20 cellular contexts compared by ENCODE assay signal in genomic region chr9:130861372-130862180, GRCh38. TPM values are rescaled to one million over a fixed set of nuclear protein-coding genes. Genes with fewer than 3 reads are reported as not detected.
A peak's percentile ranks its signal among the peaks of the same experiment; 100 is the strongest.
DNase-seq lines count a peak whose midpoint lies in the region; ATAC-seq, FAIRE-seq and TF ChIP-seq lines count a peak whose summit lies in the region.
"Had no signal": no experiment of that assay in that cellular context is flagged by ENCODE, and none has a peak within 500 bp of the region (broad histone marks: within the 10 kb centered on the region; RNA-seq: fewer than 3 reads in every experiment).

No MANE protein-coding gene starts in this region.

- no peak overlapping the region for H3K23ac ChIP-seq in H9 (ENCODE audit: insufficient read length, low read depth, low read length)

- TF ChIP-seq CTCF in H9 (conservative IDR thresholded peaks at IDR 0.05) (no peak), astrocyte (IDR thresholded peaks at IDR 0.05; ENCODE audit: insufficient read depth, low read depth, low read length) (no peak), thoracic aorta (IDR thresholded peaks at IDR 0.05) (no peak)

- DNase-seq in H9 (no peak), astrocyte (ENCODE audit: low read depth) (no peak), thoracic aorta (ENCODE audit: low spot score) (no peak), Karpas-422 (no peak)
- DNase-seq in activated CD4-positive, alpha-beta T cell treated with anti-CD3 and anti-CD28 coated beads, Interleukin-2, amount 10 ng/mL, durations not matched to agents 7 days and 5 days: no peak
- DNase-seq: activated CD8-positive, alpha-beta memory T cell treated with anti-CD3 and anti-CD28 coated beads, Interleukin-2, amount 50 U/mL, for 4 hours; activated naive CD4-positive, alpha-beta T cell treated with anti-CD3 and anti-CD28 coated beads for 36 hours; effector memory CD4-positive, alpha-beta T cell; foreskin melanocyte; NCI-H1048; NCI-H2171; NCI-H748 treated with DMSO at 0.1 percent for 48 hours had no signal

- H3K18ac ChIP-seq in H9 (ENCODE audit: insufficient read length, low read depth, low read length): no peak overlapping the region

- peaks cover 26% of the 10 kb centered on the region for H3K36me3 ChIP-seq in astrocyte (ENCODE audit: insufficient read depth, low read length)
- peaks cover 24 to 38% of the 10 kb centered on the region in 2 donors for H3K36me3 ChIP-seq in muscle layer of duodenum (ENCODE audit: control insufficient read depth in 1 of 2, insufficient read depth in 2 of 2, low read length in 2 of 2)
- peaks cover 21% of the 10 kb centered on the region for H3K36me3 ChIP-seq in thoracic aorta
- no peaks in the 10 kb centered on the region for H3K36me3 ChIP-seq in Karpas-422 (ENCODE audit: insufficient read depth, low read length)
- H3K36me3 ChIP-seq: breast epithelium had no signal

- no peaks in the 10 kb centered on the region for H3K9me2 ChIP-seq in Karpas-422 (replicated peaks; ENCODE audit: insufficient read depth, low read length)

- ATAC-seq in thoracic aorta (ENCODE audit: insufficient number of reproducible peaks, low FRiP score, low read depth) (no peak), GM18858 (IDR thresholded peaks at IDR 0.05; ENCODE audit: unreplicated experiment) (no peak)
- ATAC-seq: activated CD4-positive, CD25-positive, alpha-beta regulatory T cell treated with anti-CD3 and anti-CD28 coated beads, Interleukin-2, amount 50 U/mL, for 24 hours had no signal

- H2BK12ac ChIP-seq in H9 (ENCODE audit: insufficient read length, low read depth, low read length): no peak overlapping the region

- H3K27me3 ChIP-seq in H9 (ENCODE audit: insufficient read depth, low read length): no peaks in the 10 kb centered on the region
- H3K27me3 ChIP-seq in astrocyte (ENCODE audit: insufficient read depth, low read length): no peaks in the 10 kb centered on the region
- H3K27me3 ChIP-seq in muscle layer of duodenum (ENCODE audit: low read depth, low read length): no peaks in the 10 kb centered on the region
- no peaks in the 10 kb centered on the region for H3K27me3 ChIP-seq in thoracic aorta (replicated peaks; ENCODE audit: insufficient read depth)
- H3K27me3 ChIP-seq in Karpas-422 (ENCODE audit: low read length): no peaks in the 10 kb centered on the region
- H3K27me3 ChIP-seq: breast epithelium had no signal

- H3K9me3 ChIP-seq in H9 (ENCODE audit: control insufficient read depth, low read depth, low read length) (no peaks in the 10 kb centered on the region), astrocyte (ENCODE audit: insufficient read depth, low read depth, low read length) (no peaks in the 10 kb centered on the region), muscle layer of duodenum (ENCODE audit: control insufficient read depth in 1 of 2, low read length in 2 of 2) (no peaks in the 10 kb centered on the region), thoracic aorta (no peaks in the 10 kb centered on the region), Karpas-422 (ENCODE audit: low read length) (no peaks in the 10 kb centered on the region)
- H3K9me3 ChIP-seq: breast epithelium had no signal

- no peak overlapping the region for H2BK5ac ChIP-seq in H9 (ENCODE audit: insufficient read length, low read length)

- H3K4me3 ChIP-seq in astrocyte (ENCODE audit: insufficient read depth, low read depth, low read length): no peak overlapping the region
- H3K4me3 ChIP-seq in muscle layer of duodenum (ENCODE audit: low read depth in 1 of 2, low read length in 2 of 2): no peak overlapping the region
- no peak overlapping the region for H3K4me3 ChIP-seq in thoracic aorta
- no peak overlapping the region for H3K4me3 ChIP-seq in Karpas-422 (ENCODE audit: low read length)
- H3K4me3 ChIP-seq: skin epidermis had no signal

- H3K27me3 Mint-ChIP-seq in H9 (ENCODE audit: low read depth) (no peaks in the 10 kb centered on the region), astrocyte (ENCODE audit: low read depth, unreplicated experiment) (no peaks in the 10 kb centered on the region)
- H3K27me3 Mint-ChIP-seq in activated CD4-positive, alpha-beta T cell treated with anti-CD3 and anti-CD28 coated beads, Interleukin-2, amount 10 ng/mL, durations not matched to agents 7 days and 5 days: no peaks in the 10 kb centered on the region
- H3K27me3 Mint-ChIP-seq: memory B cell had no signal

- H3K4me1 ChIP-seq in H9 (ENCODE audit: insufficient read depth, low read length) (0 out of 2 replicates have a peak, but pooled peaks cover 2% of the 10 kb centered on the region), astrocyte (ENCODE audit: insufficient read depth, low read length) (peaks cover 60% of the 10 kb centered on the region), muscle layer of duodenum (ENCODE audit: control insufficient read depth in 1 of 2, insufficient read depth in 2 of 2, low read length in 2 of 2) (peaks cover 14 to 78% of the 10 kb centered on the region in 2 donors), thoracic aorta (ENCODE audit: control insufficient read depth in 1 of 2, low read depth in 2 of 2) (peaks cover 11 to 49% of the 10 kb centered on the region in 2 donors), Karpas-422 (ENCODE audit: low read length) (no peaks in the 10 kb centered on the region)

- no peak overlapping the region for H2BK20ac ChIP-seq in H9 (ENCODE audit: low read depth, low read length, poor library complexity, severe bottlenecking)

- no peaks in the 10 kb centered on the region for H4K20me1 ChIP-seq in H9 (ENCODE audit: control insufficient read depth, insufficient read depth, insufficient read length)
- peaks cover 38% of the 10 kb centered on the region for H4K20me1 ChIP-seq in astrocyte (ENCODE audit: insufficient read depth, low read length)
- H4K20me1 ChIP-seq in Karpas-422 (ENCODE audit: insufficient read depth, low read depth, low read length): peaks cover 6% of the 10 kb centered on the region; the same call in 1 of the 2 replicates

- H3K9ac ChIP-seq in H9 (ENCODE audit: extremely low read depth, insufficient read length, low read length) (no peak overlapping the region), astrocyte (ENCODE audit: low read length) (peak overlapping the region; percentile 86), Karpas-422 (ENCODE audit: low read length) (no peak overlapping the region)

- no CpG with 5 or more reads among the region's 8 CpGs for WGBS in H9 (ENCODE audit: extremely low coverage, insufficient read length, low lambda C conversion rate)

- H3K27ac ChIP-seq in H9 (ENCODE audit: insufficient read length, low read depth, low read length) (no peak overlapping the region), astrocyte (ENCODE audit: low read depth, low read length) (peak overlapping the region; percentile 98), muscle layer of duodenum (ENCODE audit: low read length) (peak overlapping the region; percentile 90), thoracic aorta (peak overlapping the region; percentile 53 to 82), Karpas-422 (ENCODE audit: low read length) (no peak overlapping the region)
- H3K27ac ChIP-seq: C4-2B had no signal

- H3K4me2 ChIP-seq in H9 (ENCODE audit: insufficient read depth, insufficient read length, low read length) (no peak overlapping the region), astrocyte (ENCODE audit: low read length) (peak overlapping the region; percentile 63), Karpas-422 (ENCODE audit: low read depth, low read length, poor library complexity, severe bottlenecking) (no peak overlapping the region)

- H3K79me1 ChIP-seq in H9 (ENCODE audit: insufficient read depth, low read depth, low read length, poor library complexity, severe bottlenecking): no peaks in the 10 kb centered on the region

- CTCF ChIA-PET in activated CD4-positive, alpha-beta T cell treated with anti-CD3 and anti-CD28 coated beads, Interleukin-2, amount 10 ng/mL, durations not matched to agents 7 days and 5 days (lab: Charles Lee): interaction anchor here (1.0 to 1.2 kb wide), 3 partner anchors 36 to 414 kb away, joined by 3 to 4 read pairs (median 3); no protein-coding TSS in a partner anchor

- H3K4me1 Mint-ChIP-seq in H9 (peaks cover 10 to 23% of the 10 kb centered on the region in 2 experiments; a peak in 3 of 4 replicates), astrocyte (ENCODE audit: low read depth, unreplicated experiment) (peaks cover 68% of the 10 kb centered on the region)
- peaks cover 2% of the 10 kb centered on the region for H3K4me1 Mint-ChIP-seq in activated CD4-positive, alpha-beta T cell treated with anti-CD3 and anti-CD28 coated beads, Interleukin-2, amount 10 ng/mL, durations not matched to agents 7 days and 5 days

- H2BK120ac ChIP-seq in H9 (ENCODE audit: low read depth, low read length, poor library complexity, severe bottlenecking): no peak overlapping the region

- no peak overlapping the region for H4K5ac ChIP-seq in H9 (ENCODE audit: insufficient read length, low read depth, low read length)

- H2AK5ac ChIP-seq in H9 (ENCODE audit: insufficient read length, low read length): no peak overlapping the region

- no peak for FAIRE-seq in astrocyte (lab: Jason Lieb, UNC)

- H3K79me2 ChIP-seq in H9 (ENCODE audit: insufficient read depth, low read length) (peaks cover 2% of the 10 kb centered on the region), astrocyte (ENCODE audit: insufficient read depth, low read length) (peaks cover 82% of the 10 kb centered on the region), Karpas-422 (ENCODE audit: low read length) (0 out of 2 replicates have a peak, but pooled peaks cover 9% of the 10 kb centered on the region)

- POLR2A ChIA-PET in activated CD4-positive, alpha-beta T cell treated with anti-CD3 and anti-CD28 coated beads, Interleukin-2, amount 10 ng/mL, durations not matched to agents 7 days and 5 days (lab: Charles Lee): no interaction called here

- H3K14ac ChIP-seq in H9 (ENCODE audit: insufficient read depth, low read length): no peak overlapping the region

- no peak overlapping the region for H3K4ac ChIP-seq in H9 (ENCODE audit: low read depth, low read length)

- no peak overlapping the region for H3K56ac ChIP-seq in H9 (ENCODE audit: insufficient read length, low read depth, low read length)

- H3K9me3 Mint-ChIP-seq in H9 (no peaks in the 10 kb centered on the region), astrocyte (ENCODE audit: unreplicated experiment) (no peaks in the 10 kb centered on the region)
- H3K9me3 Mint-ChIP-seq in activated CD4-positive, alpha-beta T cell treated with anti-CD3 and anti-CD28 coated beads, Interleukin-2, amount 10 ng/mL, durations not matched to agents 7 days and 5 days: no peaks in the 10 kb centered on the region
- H3K9me3 Mint-ChIP-seq: activated naive CD4-positive, alpha-beta T cell treated with anti-CD3 and anti-CD28 coated beads for 36 hours; memory B cell had no signal

- no peaks in the 10 kb centered on the region for H3K23me2 ChIP-seq in H9 (ENCODE audit: insufficient read length, low read depth, low read length, poor library complexity, severe bottlenecking)

- H2BK15ac ChIP-seq in H9 (ENCODE audit: low read depth, low read length): no peak overlapping the region

- H3K4me3 Mint-ChIP-seq in H9 (no peak overlapping the region), astrocyte (ENCODE audit: unreplicated experiment) (peak overlapping the region; percentile 35)
- no peak overlapping the region for H3K4me3 Mint-ChIP-seq in activated CD4-positive, alpha-beta T cell treated with anti-CD3 and anti-CD28 coated beads, Interleukin-2, amount 10 ng/mL, durations not matched to agents 7 days and 5 days
- H3K4me3 Mint-ChIP-seq: activated naive CD4-positive, alpha-beta T cell treated with anti-CD3 and anti-CD28 coated beads for 36 hours; memory B cell had no signal

- H4K91ac ChIP-seq in H9 (ENCODE audit: insufficient read length, low read depth, low read length): no peak overlapping the region

- H3K36me3 Mint-ChIP-seq in H9 (ENCODE audit: insufficient read depth in 1 of 3, low read depth in 3 of 3) (peaks cover 10 to 43% (median 37%) of the 10 kb centered on the region in 3 experiments; a peak in 6 of 7 replicates), astrocyte (ENCODE audit: low read depth, unreplicated experiment) (peaks cover 6% of the 10 kb centered on the region)
- H3K36me3 Mint-ChIP-seq in activated CD4-positive, alpha-beta T cell treated with anti-CD3 and anti-CD28 coated beads, Interleukin-2, amount 10 ng/mL, durations not matched to agents 7 days and 5 days (ENCODE audit: low read depth): peaks cover 1% of the 10 kb centered on the region

- no peak overlapping the region for H4K8ac ChIP-seq in H9 (replicated peaks; ENCODE audit: insufficient read length, low read depth, low read length)

- H3T11ph ChIP-seq in H9 (ENCODE audit: low read length): no peak overlapping the region

- H3K27ac Mint-ChIP-seq in H9 (peak overlapping the region in 2 of 3 experiments; percentile 72 to 88; a peak in 4 of 7 replicates), astrocyte (ENCODE audit: unreplicated experiment) (peak overlapping the region; percentile 91)
- H3K27ac Mint-ChIP-seq in activated CD4-positive, alpha-beta T cell treated with anti-CD3 and anti-CD28 coated beads, Interleukin-2, amount 10 ng/mL, durations not matched to agents 7 days and 5 days: no peak overlapping the region
- H3K27ac Mint-ChIP-seq: activated naive CD4-positive, alpha-beta T cell treated with anti-CD3 and anti-CD28 coated beads for 36 hours; memory B cell had no signal

- H2AFZ ChIP-seq in H9 (ENCODE audit: low read length) (no peak overlapping the region), astrocyte (ENCODE audit: low read depth, low read length) (no peak overlapping the region), Karpas-422 (ENCODE audit: low read length) (no peak overlapping the region)

RNA-seq across cellular contexts. Expression of gene ABL1, which starts 26.5 kb away (rescaled TPM):
- total RNA-seq in H9 (2021) (79.4 and 83.6 TPM in 2 replicates), astrocyte (113 and 117 TPM in 2 replicates), thoracic aorta (100 to 1,000 TPM in 1 of 2 donors, 10 to 100 TPM in 1; 62.8 to 123 TPM)
- total RNA-seq in Karpas-422 (2014; rRNA removed; shearing (Covaris generic); ENCODE audit: low replicate concordance): 9.9 and 21.5 TPM in 2 replicates
- 10 to 100 TPM; 33.5 to 37.3 TPM for total RNA-seq in activated CD4-positive, alpha-beta T cell treated with anti-CD3 and anti-CD28 coated beads, Interleukin-2, amount 10 ng/mL, durations not matched to agents 7 days and 5 days

RNA-seq across cellular contexts. Expression of gene QRFP, which starts 35.0 kb away (rescaled TPM):
- total RNA-seq in H9 (2021) (not detected in 2 replicates), astrocyte (not detected in 2 replicates), thoracic aorta (not detected)
- not detected in 2 replicates for total RNA-seq in Karpas-422 (2014; rRNA removed; shearing (Covaris generic); ENCODE audit: low replicate concordance)
- total RNA-seq in activated CD4-positive, alpha-beta T cell treated with anti-CD3 and anti-CD28 coated beads, Interleukin-2, amount 10 ng/mL, durations not matched to agents 7 days and 5 days: not detected
- total RNA-seq: activated naive CD4-positive, alpha-beta T cell treated with anti-CD3 and anti-CD28 coated beads for 36 hours; breast epithelium; T-helper 1 cell treated with Interleukin-12 subunit alpha and Interleukin-12 subunit beta and Interleukin-4 antibody, amounts not matched to agents 30 ng/mL and 1 ng/mL, for 36 hours had no signal

Comparison
In these comparisons a context has a peak if more than half of its experiments do, and no peak if none do; other contexts are left out.
1. H3K27ac ChIP-seq: peak in astrocyte (single experiment), muscle layer of duodenum (single experiment) and thoracic aorta (2 of 2); none in H9 (single experiment) and Karpas-422 (single experiment).